Comparison of ENCODE assay signal across 16 cellular contexts in genomic region chr14:64191756-64192155, GRCh38.
DNase-seq lines count a peak whose midpoint lies in the region; ATAC-seq and TF ChIP-seq lines count a peak whose summit lies in the region.
"Had no signal": no experiment of that assay in that cellular context is flagged by ENCODE, and none has a peak within 500 bp of the region (broad histone marks: within the 10 kb centered on the region; RNA-seq: fewer than 3 reads in every experiment).

No MANE protein-coding gene starts in this region.

- TF ChIP-seq CTCF in OCI-LY1 (IDR thresholded peaks at IDR 0.05; ENCODE audit: low read length) (no peak), suprapubic skin (IDR thresholded peaks at IDR 0.05) (no peak)

- DNase-seq in Daoy (ENCODE audit: low read depth) (peak; percentile 87), dermis microvascular lymphatic vessel endothelial cell (ENCODE audit: low read depth in 2 of 2) (peak; percentile 9 to 73), non-pigmented ciliary epithelial cell (ENCODE audit: low read depth) (peak; percentile 72), KG1 (lab: John Stamatoyannopoulos, UW) (no peak), right cardiac atrium (no peak), suprapubic skin (ENCODE audit: low spot score in 2 of 2) (no peak)
- no peak for DNase-seq in stimulated activated CD4-positive, alpha-beta T cell treated with anti-CD3 and anti-CD28 coated beads, Interleukin-4, amount 100 ng/mL, for 1 hour
- DNase-seq: activated CD4-positive, alpha-beta T cell treated with anti-CD3 and anti-CD28 coated beads, Interleukin-2, amount 10 ng/mL, durations not matched to agents 24 days and 14 days; activated naive CD4-positive, alpha-beta T cell treated with anti-CD3 and anti-CD28 coated beads, Interleukin-2, amount 10 ng/mL, durations not matched to agents 7 days and 5 days; DMS79 treated with DMSO at 0.1 percent for 48 hours; KBM-7; left cardiac atrium; ovary; SJCRH30; stimulated activated CD4-positive, alpha-beta T cell treated with anti-CD3 and anti-CD28 coated beads, Interleukin-2, amount 100 ng/mL, for 48 hours had no signal

- TF ChIP-seq EP300 in suprapubic skin (IDR thresholded peaks at IDR 0.05), result no peak

- H3K27ac ChIP-seq in OCI-LY1 (ENCODE audit: low read depth, low read length, poor library complexity, severe bottlenecking) (peak overlapping the region; percentile 9), right cardiac atrium (ENCODE audit: low read length) (no peak overlapping the region), suprapubic skin (no peak overlapping the region)
- H3K27ac ChIP-seq: ovary, SJCRH30 had no signal

- H3K79me2 ChIP-seq in OCI-LY1 (ENCODE audit: insufficient read depth, low read length), result no peaks in the 10 kb centered on the region

- H3K4me1 ChIP-seq in OCI-LY1 (ENCODE audit: insufficient read depth, low read length, severe bottlenecking) (peaks cover 32% of the 10 kb centered on the region), right cardiac atrium (ENCODE audit: control insufficient read depth, insufficient read depth, low read length) (peaks cover 4% of the 10 kb centered on the region), suprapubic skin (no peaks in the 10 kb centered on the region)
- H3K4me1 ChIP-seq: SJCRH30 had no signal

- no peaks in the 10 kb centered on the region for H3K9me2 ChIP-seq in OCI-LY1 (ENCODE audit: low read depth, low read length)

- TF ChIP-seq POLR2A in suprapubic skin (IDR thresholded peaks at IDR 0.05), result no peak

- H3K4me3 ChIP-seq in OCI-LY1 (ENCODE audit: low read depth, low read length, poor library complexity, severe bottlenecking) (no peak overlapping the region), right cardiac atrium (ENCODE audit: low read length) (no peak overlapping the region), suprapubic skin (no peak overlapping the region)
- H3K4me3 ChIP-seq: ovary, SJCRH30 had no signal

- no peak overlapping the region for H3K4me2 ChIP-seq in OCI-LY1 (ENCODE audit: low read length)

- ATAC-seq in right cardiac atrium, result no peak
- ATAC-seq: left cardiac atrium had no signal

- H3K27me3 ChIP-seq in OCI-LY1 (ENCODE audit: insufficient read depth, low read length), result no peaks in the 10 kb centered on the region
- no peaks in the 10 kb centered on the region for H3K27me3 ChIP-seq in right cardiac atrium (ENCODE audit: control insufficient read depth, insufficient read depth)
- no peaks in the 10 kb centered on the region for H3K27me3 ChIP-seq in suprapubic skin
- H3K27me3 ChIP-seq: ovary, SJCRH30 had no signal

- no peak overlapping the region for H3K9ac ChIP-seq in OCI-LY1 (ENCODE audit: low read length)

- no peak overlapping the region for H2AFZ ChIP-seq in OCI-LY1 (ENCODE audit: low read length)

- no peaks in the 10 kb centered on the region for H3F3A ChIP-seq in OCI-LY1 (ENCODE audit: insufficient read depth, low read length)

- 72% methylated on average over 2 of the region's 2 CpGs for WGBS in right cardiac atrium
- 53% methylated on average over 2 of the region's 2 CpGs for WGBS in suprapubic skin

- intact Hi-C loops in right cardiac atrium (cut with DNase I), result no loop called here

- no peaks in the 10 kb centered on the region for H4K20me1 ChIP-seq in OCI-LY1 (ENCODE audit: insufficient read depth, low read length)

- H3K9me3 ChIP-seq in OCI-LY1 (ENCODE audit: low read length) (no peaks in the 10 kb centered on the region), right cardiac atrium (ENCODE audit: control insufficient read depth, low read length) (no peaks in the 10 kb centered on the region), suprapubic skin (no peaks in the 10 kb centered on the region)
- H3K9me3 ChIP-seq: ovary, SJCRH30 had no signal

- peaks cover 62% of the 10 kb centered on the region for H3K36me3 ChIP-seq in OCI-LY1 (ENCODE audit: insufficient read depth, low read length)
- peaks cover 39% of the 10 kb centered on the region for H3K36me3 ChIP-seq in suprapubic skin
- H3K36me3 ChIP-seq: ovary had no signal

Comparison
In these comparisons a context has a peak if more than half of its experiments do, and no peak if none do; other contexts are left out.
1. DNase-seq: peak in Daoy (single experiment), dermis microvascular lymphatic vessel endothelial cell (2 of 2) and non-pigmented ciliary epithelial cell (single experiment); none in KG1 (single experiment), right cardiac atrium (0 of 3), stimulated activated CD4-positive, alpha-beta T cell treated with anti-CD3 and anti-CD28 coated beads, Interleukin-4, amount 100 ng/mL, for 1 hour (single experiment) and suprapubic skin (0 of 2).